ENCODE assay signal across 8 cellular contexts in the genomic region with DNA sequence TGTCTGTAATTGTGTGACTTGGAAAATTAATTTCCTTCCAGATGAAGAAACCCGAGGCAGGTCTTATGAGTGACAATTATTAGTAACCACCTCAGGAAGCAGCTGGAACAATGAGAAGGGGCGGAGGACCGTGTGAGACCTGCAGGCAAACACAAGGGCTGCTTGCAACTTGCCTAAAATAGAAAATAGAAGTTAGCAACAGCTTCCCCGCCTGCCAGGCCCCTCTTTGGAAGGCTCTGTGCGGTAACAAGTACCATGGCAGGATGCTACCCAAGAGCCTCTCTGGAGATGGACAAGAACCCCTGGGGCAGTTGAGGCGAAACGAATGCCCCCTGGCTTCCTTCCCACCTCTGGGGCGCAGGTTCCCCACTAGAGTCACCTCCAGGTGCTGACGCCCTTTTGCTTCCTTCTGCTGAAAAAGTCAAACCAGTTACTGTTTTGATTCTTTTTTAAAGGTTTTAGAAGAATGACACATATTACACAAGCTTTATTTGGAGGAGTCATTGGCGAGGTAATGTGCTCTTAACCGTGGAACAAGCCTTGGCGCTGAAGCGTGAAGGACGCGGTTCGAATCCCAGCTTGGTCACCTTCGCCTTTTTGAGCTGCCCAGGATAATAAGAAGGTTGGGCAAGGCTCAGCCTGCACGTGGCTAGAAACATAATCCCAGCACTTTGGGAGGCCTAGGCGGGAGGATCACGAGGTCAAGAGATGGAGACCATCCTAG. TPM values are rescaled to one million over a fixed set of nuclear protein-coding genes. Genes with fewer than 3 reads are reported as not detected.
DNase-seq lines count a peak whose midpoint lies in the region; ATAC-seq and TF ChIP-seq lines count a peak whose summit lies in the region.

No MANE protein-coding gene starts in this region.

- peak; percentile 31 for DNase-seq in ELF-1 (ENCODE audit: low read depth, low spot score)
- DNase-seq in NB4 (ENCODE audit: low read depth): peak; percentile 36
- peak; percentile 49 for DNase-seq in epithelial cell of esophagus (ENCODE audit: low read depth)
- no peak for DNase-seq in progenitor cell of endocrine pancreas (ENCODE audit: low spot score, unreplicated experiment)
- DNase-seq in ureter (ENCODE audit: low spot score): no peak
- DNase-seq in amygdala (lab: John Stamatoyannopoulos, UW): no peak
- DNase-seq in hepatic stellate cell (ENCODE audit: low spot score): no peak

- no peaks in the 10 kb centered on the region for H3K36me3 Mint-ChIP-seq in progenitor cell of endocrine pancreas (ENCODE audit: insufficient read depth)

- ATAC-seq in GM18498 (IDR thresholded peaks at IDR 0.05; ENCODE audit: unreplicated experiment): no peak

- H3K4me1 Mint-ChIP-seq in progenitor cell of endocrine pancreas (ENCODE audit: low read depth): peaks cover 2% of the 10 kb centered on the region

- no peaks in the 10 kb centered on the region for H3K9me3 Mint-ChIP-seq in progenitor cell of endocrine pancreas (ENCODE audit: low read depth)

- H3K4me3 ChIP-seq in NB4 (ENCODE audit: low read depth, low read length) (no peak overlapping the region), epithelial cell of esophagus (ENCODE audit: low read length) (no peak overlapping the region)

- peak overlapping the region; percentile 45 for H3K27ac Mint-ChIP-seq in progenitor cell of endocrine pancreas

- H3K27me3 Mint-ChIP-seq in progenitor cell of endocrine pancreas: peaks cover 39% of the 10 kb centered on the region

- no peak for TF ChIP-seq POLR2A in NB4 (IDR thresholded peaks at IDR 0.05; ENCODE audit: extremely low read depth, insufficient read length)

- H3K4me3 Mint-ChIP-seq in progenitor cell of endocrine pancreas (ENCODE audit: low read depth): peak overlapping the region; percentile 79

- TF ChIP-seq CTCF in NB4 (IDR thresholded peaks at IDR 0.05; ENCODE audit: low read depth, low read length): no peak
- TF ChIP-seq CTCF in epithelial cell of esophagus (IDR thresholded peaks at IDR 0.05; ENCODE audit: insufficient read depth, low read depth, low read length, missing control alignments): no peak
- no peak for TF ChIP-seq CTCF in progenitor cell of endocrine pancreas (IDR thresholded peaks at IDR 0.05; ENCODE audit: unreplicated experiment)

RNA-seq across cellular contexts. Expression of a gene that starts 47.0 kb away (rescaled TPM):
- 1.1 TPM in 2 replicates for total RNA-seq in progenitor cell of endocrine pancreas
- total RNA-seq in ureter: 189 TPM

RNA-seq across cellular contexts. Expression of a gene that starts 50.3 kb away (rescaled TPM):
- total RNA-seq in progenitor cell of endocrine pancreas (not detected in 2 replicates), ureter (not detected)

Comparison
In these comparisons a context has a peak if more than half of its experiments do, and no peak if none do; other contexts are left out.
1. DNase-seq: peak in ELF-1 (single experiment), NB4 (single experiment) and epithelial cell of esophagus (single experiment); none in progenitor cell of endocrine pancreas (single experiment), ureter (single experiment), amygdala (0 of 56) and hepatic stellate cell (single experiment).
2. RNA of a gene that starts 47.0 kb away (total RNA-seq): 189 TPM in ureter (single experiment); 1.1 TPM in progenitor cell of endocrine pancreas; every median in the first group is over 10 times any median in the second.